ENCODE assay signal across 18 cellular contexts in genomic region chr9:108117775-108118174, GRCh38.
DNase-seq lines count a peak whose midpoint lies in the region; ATAC-seq and TF ChIP-seq lines count a peak whose summit lies in the region.
"Had no signal": no experiment of that assay in that cellular context is flagged by ENCODE, and none has a peak within 500 bp of the region (broad histone marks: within the 10 kb centered on the region; RNA-seq: fewer than 3 reads in every experiment).

No MANE protein-coding gene starts in this region.

- no peak for TF ChIP-seq POLR2A in esophagus squamous epithelium (IDR thresholded peaks at IDR 0.05)

- POLR2A ChIA-PET in CD4-positive, alpha-beta T cell (lab: Charles Lee), result no interaction called here

- H3K4me1 Mint-ChIP-seq in CD4-positive, alpha-beta T cell (ENCODE audit: low read depth), result no peaks in the 10 kb centered on the region
- H3K4me1 Mint-ChIP-seq: central memory CD8-positive, alpha-beta T cell had no signal

- no peaks in the 10 kb centered on the region for H3K9me3 Mint-ChIP-seq in CD4-positive, alpha-beta T cell
- H3K9me3 Mint-ChIP-seq: HFFc6 had no signal

- H3K4me1 ChIP-seq in esophagus squamous epithelium, result peaks cover 0 to 12% (median 0%) of the 10 kb centered on the region in 3 donors
- H3K4me1 ChIP-seq: parathyroid adenoma had no signal

- no peaks in the 10 kb centered on the region for H3K36me3 ChIP-seq in esophagus squamous epithelium

- no peaks in the 10 kb centered on the region for H3K9me3 ChIP-seq in CD4-positive, alpha-beta T cell (ENCODE audit: control insufficient read depth, low read length)
- no peaks in the 10 kb centered on the region for H3K9me3 ChIP-seq in esophagus squamous epithelium
- H3K9me3 ChIP-seq: Caco-2 had no signal

- H3K27me3 Mint-ChIP-seq in CD4-positive, alpha-beta T cell, result no peaks in the 10 kb centered on the region
- H3K27me3 Mint-ChIP-seq: central memory CD8-positive, alpha-beta T cell had no signal

- intact Hi-C loops in CD4-positive, alpha-beta T cell (cut with DNase I, micrococcal nuclease), result no loop called here
- intact Hi-C loops in esophagus squamous epithelium (cut with DNase I), result no loop called here

- no peak overlapping the region for H3K4me3 Mint-ChIP-seq in CD4-positive, alpha-beta T cell
- H3K4me3 Mint-ChIP-seq: central memory CD8-positive, alpha-beta T cell; HFFc6 had no signal

- no peaks in the 10 kb centered on the region for H3K36me3 Mint-ChIP-seq in CD4-positive, alpha-beta T cell (ENCODE audit: low read depth)

- peak; percentile 45 for ATAC-seq in GM18511 (IDR thresholded peaks at IDR 0.05; ENCODE audit: unreplicated experiment)
- ATAC-seq in CD4-positive, alpha-beta T cell (ENCODE audit: poor library complexity), result no peak

- CTCF ChIA-PET in CD4-positive, alpha-beta T cell (lab: Charles Lee), result no interaction called here

- H3K4me3 ChIP-seq in esophagus squamous epithelium, result no peak overlapping the region
- H3K4me3 ChIP-seq: lung had no signal

- H3K27me3 ChIP-seq in CD4-positive, alpha-beta T cell (ENCODE audit: control insufficient read depth, insufficient read depth, low read length), result no peaks in the 10 kb centered on the region
- no peaks in the 10 kb centered on the region for H3K27me3 ChIP-seq in esophagus squamous epithelium

- WGBS in esophagus squamous epithelium, 2 donors, result 80 to 88% methylated on average over 3 to 4 of the region's 4 CpGs

- H3K27ac ChIP-seq in CD4-positive, alpha-beta T cell (ENCODE audit: low read depth, low read length), result no peak overlapping the region
- H3K27ac ChIP-seq in esophagus squamous epithelium, result no peak overlapping the region
- H3K27ac ChIP-seq: parathyroid adenoma had no signal

- DNase-seq in Ammon's horn (ENCODE audit: low spot score) (peak; percentile 40), NCI-H524 (lab: John Stamatoyannopoulos, UW) (peak; percentile 97 to 99), epidermal melanocyte (ENCODE audit: insufficient read length, low spot score) (peak; percentile 28), cerebellar nuclear complex (lab: John Stamatoyannopoulos, UW) (no peak), esophagus squamous epithelium (lab: John Stamatoyannopoulos, UW) (no peak)
- DNase-seq in CD4-positive, alpha-beta T cell, result no peak
- DNase-seq: activated CD4-positive, alpha-beta T cell treated with anti-CD3 and anti-CD28 coated beads for 4 hours; activated gamma-delta T cell; Caco-2; effector CD8-positive, alpha-beta T cell; HFFc6; NCI-H1436; NK-92 treated with Interleukin-12 subunit alpha and Interleukin-12 subunit beta, amount 100 ng/mL, for 24 hours; stimulated activated CD4-positive, alpha-beta T cell treated with anti-CD3 and anti-CD28 coated beads, Interleukin-1b, Interleukin-23, amount 100 ng/mL, for 48 hours had no signal

- TF ChIP-seq CTCF in CD4-positive, alpha-beta T cell (IDR thresholded peaks at IDR 0.05), result no peak
- TF ChIP-seq CTCF in esophagus squamous epithelium (IDR thresholded peaks at IDR 0.05), result no peak

- no peak overlapping the region for H3K27ac Mint-ChIP-seq in CD4-positive, alpha-beta T cell
- H3K27ac Mint-ChIP-seq: HFFc6 had no signal

Comparison
In these comparisons a context has a peak if more than half of its experiments do, and no peak if none do; other contexts are left out.
1. DNase-seq: peak in Ammon's horn (single experiment), NCI-H524 (2 of 2) and epidermal melanocyte (single experiment); none in cerebellar nuclear complex (0 of 2), CD4-positive, alpha-beta T cell (0 of 10) and esophagus squamous epithelium (single experiment).